Comparison of ENCODE assay signal across 7 cellular contexts in the genomic region with DNA sequence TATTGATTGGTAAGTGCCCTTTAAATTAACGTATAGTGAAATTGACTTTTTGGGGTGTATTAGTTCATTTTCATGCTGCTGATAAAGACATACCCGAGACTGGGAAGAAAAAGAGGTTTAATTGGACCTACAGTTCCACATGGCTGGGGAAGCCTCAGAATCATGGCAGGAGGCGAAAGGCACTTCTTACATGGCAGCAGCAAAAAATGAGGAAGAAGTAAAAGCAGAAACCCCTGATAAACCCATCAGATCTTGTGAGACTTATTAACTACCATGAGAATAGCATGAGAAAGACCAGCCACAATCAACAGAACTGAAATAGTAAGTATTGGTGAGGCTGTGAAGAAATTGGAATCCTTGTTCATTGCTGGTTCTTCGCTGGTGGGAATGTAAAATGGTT. TPM values are rescaled to one million over a fixed set of nuclear protein-coding genes. Genes with fewer than 3 reads are reported as not detected.
"Had no signal": no experiment of that assay in that cellular context is flagged by ENCODE, and none has a peak within 500 bp of the region (broad histone marks: within the 10 kb centered on the region; RNA-seq: fewer than 3 reads in every experiment).

No MANE protein-coding gene starts in this region.

RNA-seq across cellular contexts. Expression of a gene that starts 8.6 kb away (rescaled TPM):
- total RNA-seq: HT-29, M059J, PC-9, Peyer's patch, Right ventricle myocardium inferior, RPMI7951, SJCRH30 had no signal

RNA-seq across cellular contexts. Expression of a gene that starts 43.0 kb away (rescaled TPM):
- total RNA-seq: HT-29, M059J, PC-9, Right ventricle myocardium inferior, RPMI7951, SJCRH30 had no signal
